In genomic region chr14:53180272-53181221, GRCh38 we compare ENCODE assay signal across 8 cellular contexts. TPM values are rescaled to one million over a fixed set of nuclear protein-coding genes. Genes with fewer than 3 reads are reported as not detected.
DNase-seq lines count a peak whose midpoint lies in the region; ATAC-seq and TF ChIP-seq lines count a peak whose summit lies in the region.

No MANE protein-coding gene starts in this region.

- intact Hi-C loops in psoas muscle (cut with DNase I) = no loop called here

- in situ Hi-C loops in SK-MEL-5 (cut with HindIII; ENCODE audit: low pct_unique_long_range_greater_than_20kb, low sequenced_read_pairs) = no loop called here
- in situ Hi-C loops in brain microvascular endothelial cell (cut with HindIII; ENCODE audit: low pct_ligation_motif_present, low sequenced_read_pairs) = no loop called here

- 82 to 89% (median 87%) methylated on average over 13 of the region's 13 CpGs for WGBS in psoas muscle, 3 donors

- ATAC-seq in GM18868 (IDR thresholded peaks at IDR 0.05; ENCODE audit: unreplicated experiment) = peak; percentile 83
- no peak for ATAC-seq in psoas muscle
- no peak for ATAC-seq in foreskin keratinocyte

- H3K27ac ChIP-seq in brain microvascular endothelial cell (no peak overlapping the region), psoas muscle (no peak overlapping the region), foreskin keratinocyte (no peak overlapping the region), Peyer's patch (no peak overlapping the region)

- H3K4me1 ChIP-seq in psoas muscle = no peaks in the 10 kb centered on the region
- H3K4me1 ChIP-seq in foreskin keratinocyte = peaks cover 4% of the 10 kb centered on the region
- no peaks in the 10 kb centered on the region for H3K4me1 ChIP-seq in Peyer's patch

- H3K27me3 ChIP-seq in brain microvascular endothelial cell (replicated peaks) (no peaks in the 10 kb centered on the region), psoas muscle (ENCODE audit: insufficient read depth in 3 of 3, low read length in 2 of 3) (no peaks in the 10 kb centered on the region), foreskin keratinocyte (no peaks in the 10 kb centered on the region), Peyer's patch (no peaks in the 10 kb centered on the region)

- no peak for TF ChIP-seq POLR2A in Peyer's patch (IDR thresholded peaks at IDR 0.05)

- TF ChIP-seq CTCF in brain microvascular endothelial cell (IDR thresholded peaks at IDR 0.05; ENCODE audit: low read depth, low read length, missing control alignments) = peak; percentile 51
- no peak for TF ChIP-seq CTCF in psoas muscle (IDR thresholded peaks at IDR 0.05)
- TF ChIP-seq CTCF in foreskin keratinocyte (conservative IDR thresholded peaks at IDR 0.05) = no peak
- TF ChIP-seq CTCF in Peyer's patch (IDR thresholded peaks at IDR 0.05) = peak in 1 of 6 experiments; percentile 7

- H3K9me3 ChIP-seq in psoas muscle = no peaks in the 10 kb centered on the region
- H3K9me3 ChIP-seq in Peyer's patch = no peaks in the 10 kb centered on the region

- H3K36me3 ChIP-seq in brain microvascular endothelial cell (replicated peaks) = no peaks in the 10 kb centered on the region
- H3K36me3 ChIP-seq in psoas muscle (ENCODE audit: insufficient read depth in 1 of 2, low read depth in 1 of 2) = no peaks in the 10 kb centered on the region
- H3K36me3 ChIP-seq in Peyer's patch = no peaks in the 10 kb centered on the region

- H3K4me3 ChIP-seq in brain microvascular endothelial cell (ENCODE audit: low read depth, low read length) = no peak overlapping the region
- no peak overlapping the region for H3K4me3 ChIP-seq in psoas muscle
- no peak overlapping the region for H3K4me3 ChIP-seq in Peyer's patch

- DNase-seq in SK-MEL-5 (ENCODE audit: low read depth, low spot score) = peak; percentile 72
- peak; percentile 35 for DNase-seq in brain microvascular endothelial cell
- DNase-seq in stimulated activated CD4-positive, alpha-beta T cell treated with anti-CD3 and anti-CD28 coated beads, Interleukin-2, amount 100 ng/mL, for 24 hours = peak; percentile 25 to 53
- DNase-seq in HuH-7.5 (ENCODE audit: low spot score) = no peak
- DNase-seq in psoas muscle = no peak
- no peak for DNase-seq in foreskin keratinocyte
- no peak for DNase-seq in Peyer's patch

RNA-seq across cellular contexts. Expression of gene DDHD1, which starts 27.4 kb away (rescaled TPM):
- total RNA-seq in SK-MEL-5 (2014; rRNA removed; shearing (Covaris generic)) = 6.1 and 8.5 TPM in 2 replicates
- polyA plus RNA-seq in SK-MEL-5 (2015; cell fraction: cytosol; rRNA removed) = 4.2 and 6.1 TPM in 2 replicates
- polyA plus RNA-seq in SK-MEL-5 (2015; cell fraction: nucleus; rRNA removed) = 8.1 and 12.4 TPM in 2 replicates
- total RNA-seq in psoas muscle = 1 to 10 TPM; 4.0 to 7.6 (median 4.7) TPM
- polyA plus RNA-seq in psoas muscle = 1 to 10 TPM; 2.8 to 5.2 (median 3.0) TPM
- total RNA-seq in foreskin keratinocyte = 9.7 and 13.4 TPM in 2 replicates
- 2.4 and 2.5 TPM in 2 replicates for polyA plus RNA-seq in foreskin keratinocyte
- 10 to 100 TPM in 3 of 4 donors, 1 to 10 TPM in 1; 5.3 to 42.1 (median 12.6) TPM for total RNA-seq in Peyer's patch

Comparison
In these comparisons a context has a peak if more than half of its experiments do, and no peak if none do; other contexts are left out.
1. DNase-seq: peak in SK-MEL-5 (single experiment), brain microvascular endothelial cell (single experiment) and stimulated activated CD4-positive, alpha-beta T cell treated with anti-CD3 and anti-CD28 coated beads, Interleukin-2, amount 100 ng/mL, for 24 hours (2 of 2); none in HuH-7.5 (single experiment), psoas muscle (0 of 2), foreskin keratinocyte (0 of 2) and Peyer's patch (0 of 3).